In genomic region chr17:76146053-76146875, GRCh38 we compare ENCODE assay signal across 10 cellular contexts. TPM values are rescaled to one million over a fixed set of nuclear protein-coding genes. Genes with fewer than 3 reads are reported as not detected.
DNase-seq lines count a peak whose midpoint lies in the region; ATAC-seq, FAIRE-seq and TF ChIP-seq lines count a peak whose summit lies in the region.
"Had no signal": no experiment of that assay in that cellular context is flagged by ENCODE, and none has a peak within 500 bp of the region (broad histone marks: within the 10 kb centered on the region; RNA-seq: fewer than 3 reads in every experiment).

No MANE protein-coding gene starts in this region.

- no peak for FAIRE-seq in H54 (lab: Jason Lieb, UNC)

- no peaks in the 10 kb centered on the region for H3K79me2 ChIP-seq in GM23338 (replicated peaks; ENCODE audit: insufficient read depth)

- H3K36me3 ChIP-seq in BLaER1 (no peaks in the 10 kb centered on the region), GM23338 (ENCODE audit: insufficient read depth) (no peaks in the 10 kb centered on the region)
- H3K36me3 ChIP-seq in naive thymus-derived CD4-positive, alpha-beta T cell (ENCODE audit: control insufficient read depth in 2 of 3, insufficient read depth in 3 of 3, low read length in 3 of 3): peaks cover 0 to 16% (median 0%) of the 10 kb centered on the region in 3 experiments

- peak overlapping the region; percentile 50 for H3K4me3 ChIP-seq in BLaER1
- H3K4me3 ChIP-seq in GM23338: no peak overlapping the region
- peak overlapping the region; percentile 37 for H3K4me3 ChIP-seq in naive thymus-derived CD4-positive, alpha-beta T cell (ENCODE audit: low read length)

- H3K27ac Mint-ChIP-seq in GM23338: no peak overlapping the region
- peak overlapping the region; percentile 93 for H3K27ac Mint-ChIP-seq in activated naive CD8-positive, alpha-beta T cell treated with anti-CD3 and anti-CD28 coated beads for 36 hours
- H3K27ac Mint-ChIP-seq in naive thymus-derived CD4-positive, alpha-beta T cell: peak overlapping the region; percentile 92 to 100 (median 95)

- no peaks in the 10 kb centered on the region for H3K9me3 Mint-ChIP-seq in GM23338
- H3K9me3 Mint-ChIP-seq in activated naive CD8-positive, alpha-beta T cell treated with anti-CD3 and anti-CD28 coated beads for 36 hours: no peaks in the 10 kb centered on the region
- peaks cover 0 to 2% (median 0%) of the 10 kb centered on the region in 11 donors for H3K9me3 Mint-ChIP-seq in naive thymus-derived CD4-positive, alpha-beta T cell

- H3K27ac ChIP-seq in BLaER1 (peak overlapping the region; percentile 81), GM23338 (ENCODE audit: low read depth) (no peak overlapping the region)
- H3K27ac ChIP-seq in naive thymus-derived CD4-positive, alpha-beta T cell (ENCODE audit: low read depth, low read length): peak overlapping the region; percentile 83

- H3K9me2 ChIP-seq in GM23338 (ENCODE audit: insufficient read depth): no peaks in the 10 kb centered on the region

- intact Hi-C loops in naive thymus-derived CD4-positive, alpha-beta T cell (cut with micrococcal nuclease): loop anchor here in 1 of 2 donors (10.0 kb wide), 1 partner anchor 529 kb away; no protein-coding TSS in a partner anchor

- H3K9ac ChIP-seq in BLaER1: peak overlapping the region; percentile 70

- DNase-seq in GM23338 (ENCODE audit: low spot score) (no peak), H54 (ENCODE audit: insufficient read length, low spot score) (no peak), RKO (ENCODE audit: low spot score) (no peak)
- DNase-seq in activated naive CD8-positive, alpha-beta T cell treated with anti-CD3 and anti-CD28 coated beads for 36 hours: no peak
- DNase-seq in naive thymus-derived CD4-positive, alpha-beta T cell: no peak
- DNase-seq: left cardiac atrium had no signal

- POLR2A ChIA-PET in naive thymus-derived CD4-positive, alpha-beta T cell (lab: Charles Lee): interaction anchor here (0.7 to 8.5 kb wide), 19 partner anchors 7 to 132 kb away, joined by 3 to 141 read pairs (median 6); no protein-coding TSS in a partner anchor

- no peaks in the 10 kb centered on the region for H3K9me3 ChIP-seq in BLaER1
- no peaks in the 10 kb centered on the region for H3K9me3 ChIP-seq in naive thymus-derived CD4-positive, alpha-beta T cell (ENCODE audit: control insufficient read depth in 2 of 3, low read length in 3 of 3)

- H3K4me1 Mint-ChIP-seq in GM23338: peaks cover 48% of the 10 kb centered on the region
- peaks cover 64% of the 10 kb centered on the region for H3K4me1 Mint-ChIP-seq in activated naive CD8-positive, alpha-beta T cell treated with anti-CD3 and anti-CD28 coated beads for 36 hours
- H3K4me1 Mint-ChIP-seq in naive thymus-derived CD4-positive, alpha-beta T cell: peaks cover 37 to 85% (median 78%) of the 10 kb centered on the region in 7 donors

- H3F3A ChIP-seq in GM23338 (replicated peaks; ENCODE audit: low read depth): peaks cover 29% of the 10 kb centered on the region

- H3K27me3 ChIP-seq in BLaER1 (peaks cover 8% of the 10 kb centered on the region), GM23338 (ENCODE audit: insufficient read depth) (peaks cover 33% of the 10 kb centered on the region)
- H3K27me3 ChIP-seq in naive thymus-derived CD4-positive, alpha-beta T cell (ENCODE audit: control insufficient read depth in 2 of 2, insufficient read depth in 2 of 2, low read length in 2 of 2): no peaks in the 10 kb centered on the region

- no peak for TF ChIP-seq CTCF in GM23338 (conservative IDR thresholded peaks at IDR 0.05; ENCODE audit: low read depth in 2 of 2)

- H3K27me3 Mint-ChIP-seq in GM23338 (ENCODE audit: insufficient read depth, low read depth, poor library complexity): peaks cover 32% of the 10 kb centered on the region
- no peaks in the 10 kb centered on the region for H3K27me3 Mint-ChIP-seq in activated naive CD8-positive, alpha-beta T cell treated with anti-CD3 and anti-CD28 coated beads for 36 hours
- H3K27me3 Mint-ChIP-seq in naive thymus-derived CD4-positive, alpha-beta T cell: peaks cover 0 to 1% (median 0%) of the 10 kb centered on the region in 5 donors

- CTCF ChIA-PET in naive thymus-derived CD4-positive, alpha-beta T cell (lab: Charles Lee): interaction anchor here (0.5 to 8.1 kb wide), 7 partner anchors 9 to 34 kb away, joined by 3 to 111 read pairs (median 3); no protein-coding TSS in a partner anchor

- H4K20me1 ChIP-seq in BLaER1 (no peaks in the 10 kb centered on the region), GM23338 (replicated peaks; ENCODE audit: insufficient read depth) (no peaks in the 10 kb centered on the region)

- TF ChIP-seq POLR2A in H54 (IDR thresholded peaks at IDR 0.05; ENCODE audit: low read depth, low read length): no peak

- H3K4me2 ChIP-seq in BLaER1 (peak overlapping the region; percentile 96), GM23338 (peak overlapping the region; percentile 65)

- no peaks in the 10 kb centered on the region; the same call in 2 of the 3 replicates for H3K36me3 Mint-ChIP-seq in GM23338 (ENCODE audit: low read depth)
- H3K36me3 Mint-ChIP-seq in activated naive CD8-positive, alpha-beta T cell treated with anti-CD3 and anti-CD28 coated beads for 36 hours: peaks cover 28% of the 10 kb centered on the region
- H3K36me3 Mint-ChIP-seq in naive thymus-derived CD4-positive, alpha-beta T cell: peaks cover 0 to 34% (median 21%) of the 10 kb centered on the region in 5 donors

- H3K4me3 Mint-ChIP-seq in GM23338: no peak overlapping the region
- H3K4me3 Mint-ChIP-seq in activated naive CD8-positive, alpha-beta T cell treated with anti-CD3 and anti-CD28 coated beads for 36 hours: peak overlapping the region; percentile 61
- peak overlapping the region; percentile 54 to 84 (median 71) for H3K4me3 Mint-ChIP-seq in naive thymus-derived CD4-positive, alpha-beta T cell

- H3K4me1 ChIP-seq in BLaER1 (peaks cover 87% of the 10 kb centered on the region), GM23338 (ENCODE audit: insufficient read depth) (peaks cover 41% of the 10 kb centered on the region)
- peaks cover 54 to 68% of the 10 kb centered on the region in 2 donors for H3K4me1 ChIP-seq in naive thymus-derived CD4-positive, alpha-beta T cell (ENCODE audit: control insufficient read depth in 2 of 2, insufficient read depth in 2 of 2, low read length in 2 of 2)

- no peak for ATAC-seq in GM23338
- ATAC-seq in naive thymus-derived CD4-positive, alpha-beta T cell: no peak
- ATAC-seq in HG03135 (IDR thresholded peaks at IDR 0.05; ENCODE audit: unreplicated experiment): no peak
- no peak for ATAC-seq in HG02759 (IDR thresholded peaks at IDR 0.05; ENCODE audit: unreplicated experiment)

- no peak overlapping the region for H2AFZ ChIP-seq in GM23338

TF ChIP-seq in GM23338, 12 proteins besides CTCF, POLR2A, EP300 and RAD21:
- TF ChIP-seq EZH2phosphoT487 (IDR thresholded peaks at IDR 0.05; ENCODE audit: unreplicated experiment) (no peak), ZNF331 (CRISPR knock-in tag; IDR thresholded peaks at IDR 0.05; ENCODE audit: low read depth) (no peak)
TF ChIP-seq in GM23338: peak in this region for 0.

RNA-seq across cellular contexts. Expression of gene FOXJ1, which starts 5.2 kb away (rescaled TPM):
- total RNA-seq in GM23338 (2014; rRNA removed; shearing (Covaris generic)): 8.7 and 12.3 TPM in 2 replicates
- polyA plus RNA-seq in GM23338 (2016; fragmentation: Nextera tagmentation; extraction: Ambion mirVana): 2.3 and 2.8 TPM in 2 replicates
- 1 to 10 TPM; 7.5 to 7.8 TPM for total RNA-seq in activated naive CD8-positive, alpha-beta T cell treated with anti-CD3 and anti-CD28 coated beads for 36 hours
- total RNA-seq in naive thymus-derived CD4-positive, alpha-beta T cell: 1 to 10 TPM in 4 of 5 experiments, under 1 TPM in 1; 0.29 to 2.2 (median 1.4) TPM
- 1 to 10 TPM in 1 of 2 donors, under 1 TPM in 1; 0.27 to 1.0 TPM for polyA plus RNA-seq in naive thymus-derived CD4-positive, alpha-beta T cell
- total RNA-seq: fibroblast of villous mesenchyme, left cardiac atrium had no signal

RNA-seq across cellular contexts. Expression of gene EXOC7, which starts 42.7 kb away (rescaled TPM):
- total RNA-seq in GM23338 (2014; rRNA removed; shearing (Covaris generic)): 65.9 and 75.4 TPM in 2 replicates
- polyA plus RNA-seq in GM23338 (2016; fragmentation: Nextera tagmentation; extraction: Ambion mirVana): 77.4 and 77.5 TPM in 2 replicates
- 10 to 100 TPM; 81.2 to 88.1 TPM for total RNA-seq in activated naive CD8-positive, alpha-beta T cell treated with anti-CD3 and anti-CD28 coated beads for 36 hours
- 100 to 1,000 TPM; 112 to 204 (median 160) TPM for total RNA-seq in naive thymus-derived CD4-positive, alpha-beta T cell
- 10 to 100 TPM; 46.6 to 73.3 TPM for polyA plus RNA-seq in naive thymus-derived CD4-positive, alpha-beta T cell
